1 cellular context compared by ENCODE assay signal in genomic region chr4:74618659-74619058, GRCh38.
A peak's percentile ranks its signal among the peaks of the same experiment; 100 is the strongest.
TF ChIP-seq lines count a peak whose summit lies in the region.

No MANE protein-coding gene starts in this region.

TF ChIP-seq in endothelial cell of umbilical vein, 7 proteins besides CTCF, POLR2A, EP300 and RAD21:
- TF ChIP-seq FOS (IDR thresholded peaks at IDR 0.05; ENCODE audit: borderline replicate concordance, insufficient read depth, low read length) (peak; percentile 38), MYC (IDR thresholded peaks at IDR 0.05; ENCODE audit: low read depth, low read length) (no peak)
